ENCODE assay signal across 8 cellular contexts in genomic region chr10:3782099-3782455, GRCh38. TPM values are rescaled to one million over a fixed set of nuclear protein-coding genes. Genes with fewer than 3 reads are reported as not detected.
DNase-seq lines count a peak whose midpoint lies in the region; ATAC-seq and TF ChIP-seq lines count a peak whose summit lies in the region.

No MANE protein-coding gene starts in this region.

- H3K9me3 ChIP-seq in SK-N-SH (no peaks in the 10 kb centered on the region), endocrine pancreas (ENCODE audit: control insufficient read depth, low read length) (no peaks in the 10 kb centered on the region), ovary (no peaks in the 10 kb centered on the region)

- TF ChIP-seq EP300 in SK-N-SH (IDR thresholded peaks at IDR 0.05; ENCODE audit: borderline replicate concordance in 1 of 2, low read depth in 1 of 2, low read length in 1 of 2), result no peak
- TF ChIP-seq EP300 in ovary (IDR thresholded peaks at IDR 0.05), result peak; percentile 30

- POLR2A ChIA-PET in SK-N-SH (lab: Yijun Ruan, JAX), result no interaction called here

- H3K27ac ChIP-seq in SK-N-SH (ENCODE audit: low read depth in 2 of 2, low read length in 1 of 2) (peak overlapping the region; percentile 80 to 99), ovary (peak overlapping the region; percentile 43 to 95)

- peaks cover 74% of the 10 kb centered on the region for H4K20me1 ChIP-seq in SK-N-SH (ENCODE audit: insufficient read depth)

- H3K4me1 ChIP-seq in SK-N-SH (ENCODE audit: control insufficient read depth in 1 of 2, insufficient read depth in 2 of 2, low read depth in 1 of 2, low read length in 1 of 2), result peaks cover 37% of the 10 kb centered on the region in 2 experiments
- H3K4me1 ChIP-seq in endocrine pancreas (ENCODE audit: control insufficient read depth, insufficient read depth, low read length), result no peaks in the 10 kb centered on the region
- H3K4me1 ChIP-seq in ovary (ENCODE audit: insufficient read depth), result peaks cover 23% of the 10 kb centered on the region

- H3K4me3 ChIP-seq in SK-N-SH (ENCODE audit: low read depth in 2 of 2, low read length in 1 of 2) (peak overlapping the region; percentile 95 to 97; a peak in 3 of 4 replicates), endocrine pancreas (ENCODE audit: control insufficient read depth, insufficient read depth, low read length) (peak overlapping the region; percentile 98), ovary (peak overlapping the region; percentile 93)

- no peak overlapping the region for H2AFZ ChIP-seq in SK-N-SH (ENCODE audit: low read depth)

- intact Hi-C loops in ovary (cut with DNase I), result loop anchor here in 3 of 4 donors (5.0 to 10.0 kb wide), 7 partner anchors 153 to 875 kb away; no protein-coding TSS in a partner anchor

- no peaks in the 10 kb centered on the region for H3K27me3 ChIP-seq in SK-N-SH (ENCODE audit: insufficient read depth)
- no peaks in the 10 kb centered on the region for H3K27me3 ChIP-seq in endocrine pancreas (ENCODE audit: control insufficient read depth, insufficient read depth, low read length)
- no peaks in the 10 kb centered on the region for H3K27me3 ChIP-seq in ovary

- peak overlapping the region; percentile 98 for H3K9ac ChIP-seq in SK-N-SH
- no peak overlapping the region for H3K9ac ChIP-seq in endocrine pancreas (ENCODE audit: control insufficient read depth, insufficient read depth, low read length)

- CTCF ChIA-PET in SK-N-SH (lab: Yijun Ruan, JAX), result interaction anchor here (0.8 to 1.2 kb wide), 2 partner anchors 110 to 875 kb away, joined by 3 to 4 read pairs; no protein-coding TSS in a partner anchor

- no peak for ATAC-seq in HG02571 (IDR thresholded peaks at IDR 0.05; ENCODE audit: unreplicated experiment)

- H3K79me2 ChIP-seq in SK-N-SH (ENCODE audit: insufficient read depth), result peaks cover 87% of the 10 kb centered on the region

- H3K36me3 ChIP-seq in SK-N-SH (replicated peaks in 1 of 2; ENCODE audit: control insufficient read depth in 1 of 2, insufficient read depth in 2 of 2, low read length in 1 of 2) (peaks cover 51 to 73% of the 10 kb centered on the region in 2 experiments), endocrine pancreas (ENCODE audit: control insufficient read depth, insufficient read depth, low read length) (peaks cover 22% of the 10 kb centered on the region), ovary (no peaks in the 10 kb centered on the region)

- H3K9me2 ChIP-seq in SK-N-SH, result no peaks in the 10 kb centered on the region

- H3K4me2 ChIP-seq in SK-N-SH, result peak overlapping the region; percentile 93

- peaks cover 68% of the 10 kb centered on the region for H3F3A ChIP-seq in SK-N-SH (replicated peaks; ENCODE audit: insufficient read depth)

- no peak for TF ChIP-seq RAD21 in SK-N-SH (IDR thresholded peaks at IDR 0.05; ENCODE audit: low read length)

- TF ChIP-seq CTCF in SK-N-SH (IDR thresholded peaks at IDR 0.05) (no peak), ovary (IDR thresholded peaks at IDR 0.05) (no peak)

- TF ChIP-seq POLR2A in ovary (IDR thresholded peaks at IDR 0.05), result no peak

- 26% methylated on average over 9 of the region's 9 CpGs for WGBS in SK-N-SH (ENCODE audit: low lambda C conversion rate)
- 1 to 2% (median 2%) methylated on average over 9 of the region's 9 CpGs for WGBS in ovary, 3 donors

- DNase-seq in ELR (ENCODE audit: low read depth) (peak; percentile 56), SK-N-SH (no peak), ovary (peak in 1 of 5 donors; percentile 13), HuH-7.5 (ENCODE audit: low spot score) (no peak), inferior parietal cortex (ENCODE audit: extremely low spot score) (no peak), AML-193 (lab: John Stamatoyannopoulos, UW) (no peak)

TF ChIP-seq in SK-N-SH, 30 proteins besides CTCF, POLR2A, EP300 and RAD21:
- TF ChIP-seq CHD2 (IDR thresholded peaks at IDR 0.05; ENCODE audit: low read length, partially characterized antibody) (no peak), ELF1 (IDR thresholded peaks at IDR 0.05) (0 out of 2 replicates have a peak, but pooled peaks have one; percentile 5), USF1 (IDR thresholded peaks at IDR 0.05; ENCODE audit: borderline replicate concordance, low read depth) (peak; percentile 29; the same call in 1 of the 2 replicates)

RNA-seq across cellular contexts. Expression of gene KLF6, which starts 2.9 kb away (rescaled TPM):
- polyA plus RNA-seq in SK-N-SH (2012; rRNA removed), result 127 and 148 TPM in 2 replicates
- polyA plus RNA-seq in SK-N-SH (2012; cell fraction: cytosol; rRNA removed), result 72.3 and 76.2 TPM in 2 replicates
- polyA plus RNA-seq in SK-N-SH (2012; cell fraction: nucleus; rRNA removed), result 687 and 844 TPM in 2 replicates
- total RNA-seq in ovary, result 100 to 1,000 TPM in 3 of 7 donors, 10 to 100 TPM in 4; 53.7 to 178 (median 97.3) TPM
- 10 to 100 TPM; 45.4 to 79.0 TPM for polyA plus RNA-seq in ovary
